Comparison of ENCODE assay signal across 15 cellular contexts in the genomic region with DNA sequence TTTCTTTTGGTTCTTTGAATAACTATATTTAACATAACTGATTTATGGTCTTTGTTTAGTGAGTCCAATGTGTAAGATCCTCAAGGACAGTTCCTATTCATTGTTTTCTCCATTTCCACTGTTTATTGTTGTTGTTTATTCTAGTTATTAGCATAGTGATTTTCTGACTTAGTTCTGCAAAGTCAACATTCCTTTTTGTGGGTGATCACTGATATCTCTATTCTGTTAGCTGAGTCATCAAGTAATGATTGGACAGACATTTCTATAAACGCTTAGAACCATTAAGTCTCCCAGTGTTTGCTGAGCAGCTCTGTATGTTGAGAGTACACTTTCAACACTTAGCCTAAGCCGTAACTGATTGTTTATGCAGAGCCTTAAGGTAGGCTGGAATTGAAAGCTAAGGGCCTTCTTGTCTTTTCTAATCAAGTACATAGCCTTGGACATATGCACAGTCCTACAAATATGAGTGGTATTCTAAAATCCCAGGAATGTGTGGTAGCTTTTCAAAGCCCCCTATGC.
DNase-seq lines count a peak whose midpoint lies in the region; ATAC-seq, FAIRE-seq and TF ChIP-seq lines count a peak whose summit lies in the region.
"Had no signal": no experiment of that assay in that cellular context is flagged by ENCODE, and none has a peak within 500 bp of the region (broad histone marks: within the 10 kb centered on the region; RNA-seq: fewer than 3 reads in every experiment).

No MANE protein-coding gene starts in this region.

- DNase-seq in A549 (ENCODE audit: low read depth in 1 of 2, low spot score in 1 of 2) (peak in 1 of 2 experiments; percentile 2), DMS53 treated with DMSO at 0.1 percent for 48 hours (lab: John Stamatoyannopoulos, UW; ENCODE audit: unreplicated experiment) (peak; percentile 34), NCI-H774 (lab: John Stamatoyannopoulos, UW) (peak; percentile 16), renal cortical epithelial cell (ENCODE audit: low read depth) (peak; percentile 18), RPMI8226 (no peak)
- DNase-seq in activated CD8-positive, alpha-beta memory T cell treated with anti-CD3 and anti-CD28 coated beads for 24 hours = no peak
- DNase-seq: AML-193; Caco-2; CD4-positive, alpha-beta T cell; DMS79 treated with DMSO at 0.1 percent for 48 hours; GF-D8; H9 had no signal

- ATAC-seq in A549 = no peak

- H3K9me3 ChIP-seq in A549 = no peaks in the 10 kb centered on the region
- H3K9me3 ChIP-seq: Caco-2 had no signal

- H3K4me3 ChIP-seq in A549 = no peak overlapping the region

- POLR2A ChIA-PET in A549 (lab: Yijun Ruan, JAX) = no interaction called here

- TF ChIP-seq RAD21 in A549 (conservative IDR thresholded peaks at IDR 0.05 in 1 of 2, IDR thresholded peaks at IDR 0.05 in 1 of 2) = no peak

- H3K4me1 ChIP-seq in A549 = no peaks in the 10 kb centered on the region
- H3K4me1 ChIP-seq: Caco-2 had no signal

- no peak overlapping the region for H3K4me2 ChIP-seq in A549

- no peak overlapping the region for H3K27ac ChIP-seq in A549
- H3K27ac ChIP-seq: C4-2B had no signal

- no peak for TF ChIP-seq CTCF in A549 (IDR thresholded peaks at IDR 0.05)

- TF ChIP-seq POLR2A in A549 (IDR thresholded peaks at IDR 0.05; ENCODE audit: low read length) = no peak

- WGBS in A549 (ENCODE audit: missing lambda C conversion rate) = 8% methylated on average over 2 of the region's 2 CpGs

- CTCF ChIA-PET in A549 (lab: Yijun Ruan, JAX) = no interaction called here

- FAIRE-seq in A549 (lab: Jason Lieb, UNC) = no peak
- FAIRE-seq: D721Med, H1 had no signal

- no peak for TF ChIP-seq EP300 in A549 (IDR thresholded peaks at IDR 0.05)

TF ChIP-seq in A549, 52 proteins besides CTCF, POLR2A, EP300 and RAD21:
- peak; percentile 39 for TF ChIP-seq MAFK (IDR thresholded peaks at IDR 0.05; ENCODE audit: partially characterized antibody)
- no peak for TF ChIP-seq HOXB13 (CRISPR knock-in tag; IDR thresholded peaks at IDR 0.05; ENCODE audit: low read depth)
- no peak for TF ChIP-seq E2F6 (IDR thresholded peaks at IDR 0.05; ENCODE audit: borderline replicate concordance, low read depth)

Comparison
In these comparisons a context has a peak if more than half of its experiments do, and no peak if none do; other contexts are left out.
1. DNase-seq: peak in DMS53 treated with DMSO at 0.1 percent for 48 hours (single experiment), NCI-H774 (single experiment) and renal cortical epithelial cell (single experiment); none in activated CD8-positive, alpha-beta memory T cell treated with anti-CD3 and anti-CD28 coated beads for 24 hours (single experiment) and RPMI8226 (single experiment).